Comparison of ENCODE assay signal across 1 cellular context in genomic region chrX:154039577-154039976, GRCh38.
TF ChIP-seq lines count a peak whose summit lies in the region.

No MANE protein-coding gene starts in this region.

TF ChIP-seq in GM23338, 12 proteins besides CTCF, POLR2A, EP300 and RAD21:
- no peak for TF ChIP-seq EZH2 (IDR thresholded peaks at IDR 0.05; ENCODE audit: low read depth, unreplicated experiment)
